ENCODE assay signal across 13 cellular contexts in the genomic region with DNA sequence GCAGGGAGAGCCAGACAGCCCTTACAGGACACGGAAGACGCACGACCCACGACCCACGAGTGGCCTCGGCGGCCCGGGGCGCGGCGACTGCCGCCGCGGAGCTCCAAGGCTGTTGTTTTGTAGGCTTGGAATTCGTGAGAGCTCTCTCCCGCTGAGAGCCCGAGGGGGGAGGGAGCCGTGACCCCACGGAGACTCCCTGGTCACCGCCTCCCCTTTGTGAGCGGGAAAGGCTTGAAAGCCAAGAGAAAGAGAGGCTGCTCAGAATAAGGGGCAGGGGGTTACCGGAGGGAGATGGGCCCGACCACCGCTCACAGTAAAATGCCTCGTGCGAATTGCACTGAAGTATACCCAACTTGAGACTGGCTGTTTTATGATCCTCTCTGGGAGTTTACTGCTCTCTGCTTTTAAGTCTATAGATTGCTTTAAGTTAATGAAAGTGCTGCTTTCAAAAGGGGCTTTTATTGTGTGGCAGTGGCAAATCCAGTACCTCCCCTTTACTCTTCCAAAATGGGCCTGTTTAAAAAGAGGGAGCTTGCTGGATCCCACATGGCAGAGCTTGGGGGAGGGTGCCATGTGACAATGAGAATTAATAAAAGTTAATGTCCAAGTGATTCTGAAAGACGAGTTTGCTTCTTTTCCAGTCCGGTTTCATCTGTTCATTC. TPM values are rescaled to one million over a fixed set of nuclear protein-coding genes. Genes with fewer than 3 reads are reported as not detected.
DNase-seq lines count a peak whose midpoint lies in the region; ATAC-seq, FAIRE-seq and TF ChIP-seq lines count a peak whose summit lies in the region.
"Had no signal": no experiment of that assay in that cellular context is flagged by ENCODE, and none has a peak within 500 bp of the region (broad histone marks: within the 10 kb centered on the region; RNA-seq: fewer than 3 reads in every experiment).

No MANE protein-coding gene starts in this region.

- H3K18ac ChIP-seq in IMR-90 (ENCODE audit: low read depth, low read length), result no peak overlapping the region; the same call in 1 of the 2 replicates

- TF ChIP-seq CTCF in IMR-90 (conservative IDR thresholded peaks at IDR 0.05; ENCODE audit: low read depth, low read length) (no peak), kidney (IDR thresholded peaks at IDR 0.05; ENCODE audit: borderline replicate concordance, extremely low read depth, insufficient read depth) (no peak)

- DNase-seq in IMR-90 (peak; percentile 25), ecto neural progenitor cell (ENCODE audit: low spot score) (peak; percentile 88), kidney (peak; percentile 87), DMS53 treated with DMSO at 0.1 percent for 48 hours (lab: John Stamatoyannopoulos, UW; ENCODE audit: unreplicated experiment) (no peak), occipital lobe (lab: John Stamatoyannopoulos, UW) (no peak), NCI-H2107 treated with DMSO at 0.1 percent for 48 hours (lab: John Stamatoyannopoulos, UW; ENCODE audit: unreplicated experiment) (no peak), COR-L47 (lab: John Stamatoyannopoulos, UW) (no peak)
- DNase-seq: CD4-positive, alpha-beta T cell; NCI-H187 treated with DMSO at 0.1 percent for 48 hours; T-helper 1 cell had no signal

- H2BK5ac ChIP-seq in IMR-90 (ENCODE audit: low read depth, low read length, poor library complexity, severe bottlenecking), result no peak overlapping the region

- H2BK20ac ChIP-seq in IMR-90 (ENCODE audit: low read depth, low read length), result 0 out of 2 replicates have a peak overlapping the region, but pooled peaks have one; percentile 5

- BruUV-seq in IMR-90 (replicated peaks; lab: Mats Ljungman, UMichigan), result no TSS peak

- H3K9me3 ChIP-seq in IMR-90 (ENCODE audit: control insufficient read depth, insufficient read depth, low read length) (no peaks in the 10 kb centered on the region), kidney (ENCODE audit: control insufficient read depth in 1 of 2, low read length in 2 of 2) (no peaks in the 10 kb centered on the region), skeletal muscle satellite cell (replicated peaks; ENCODE audit: low read length) (no peaks in the 10 kb centered on the region)

- H3K23ac ChIP-seq in IMR-90 (ENCODE audit: low read depth, low read length), result peak overlapping the region; percentile 15; the same call in 1 of the 2 replicates

- H3K14ac ChIP-seq in IMR-90 (replicated peaks; ENCODE audit: low read depth, low read length), result peak overlapping the region; percentile 28

- CTCF ChIA-PET in IMR-90 (lab: Yijun Ruan, JAX), result interaction anchor here (1.2 to 2.1 kb wide), 3 partner anchors 76 to 197 kb away, joined by 3 to 6 read pairs (median 4); no protein-coding TSS in a partner anchor

- no peaks in the 10 kb centered on the region for H4K20me1 ChIP-seq in IMR-90 (ENCODE audit: insufficient read depth, low read length)

- in situ Hi-C loops in IMR-90 (cut with MboI; ENCODE audit: low sequenced_read_pairs), result loop anchor here (10.0 kb wide), 1 partner anchor 237 kb away; no protein-coding TSS in a partner anchor

- H4K8ac ChIP-seq in IMR-90 (ENCODE audit: low read depth in 2 of 2, low read length in 2 of 2), result peak overlapping the region; percentile 22 to 71; a peak in 2 of 4 replicates

- ATAC-seq in IMR-90 (ENCODE audit: low read depth), result no peak

- H3K4me3 ChIP-seq in IMR-90 (ENCODE audit: insufficient read depth, low read depth, low read length), result no peak overlapping the region
- no peak overlapping the region for H3K4me3 ChIP-seq in kidney (ENCODE audit: low read length in 2 of 2)
- H3K4me3 ChIP-seq in skeletal muscle satellite cell (ENCODE audit: low read length), result peak overlapping the region; percentile 82

- no peaks in the 10 kb centered on the region for H3K36me3 ChIP-seq in IMR-90 (ENCODE audit: control insufficient read depth, insufficient read depth, low read length)
- no peaks in the 10 kb centered on the region for H3K36me3 ChIP-seq in kidney (ENCODE audit: control insufficient read depth in 1 of 2, insufficient read depth in 2 of 2, low read length in 2 of 2)
- no peaks in the 10 kb centered on the region for H3K36me3 ChIP-seq in skeletal muscle satellite cell (ENCODE audit: insufficient read depth, low read length)

- intact Hi-C loops in IMR-90 (cut with micrococcal nuclease) (no loop called here), kidney (cut with DNase I) (loop anchor here (10.0 kb wide), 1 partner anchor 47 kb away; no protein-coding TSS in a partner anchor)

- H3K4ac ChIP-seq in IMR-90 (ENCODE audit: low read depth, low read length), result 0 out of 2 replicates have a peak overlapping the region, but pooled peaks have one; percentile 25

- POLR2A ChIA-PET in IMR-90 (lab: Charles Lee; ENCODE audit: unreplicated experiment), result interaction anchor here (1.5 kb wide), 1 partner anchor 178 kb away, joined by 4 read pairs; no protein-coding TSS in a partner anchor

- H4K5ac ChIP-seq in IMR-90 (ENCODE audit: low read depth, low read length), result no peak overlapping the region; the same call in 1 of the 2 replicates

- H2AK9ac ChIP-seq in IMR-90 (replicated peaks; ENCODE audit: low read depth, low read length, poor library complexity), result no peak overlapping the region

- dilution Hi-C loops in IMR-90 (cut with HindIII; ENCODE audit: low sequenced_read_pairs, unreplicated experiment), result no loop called here

- H3K27ac ChIP-seq in IMR-90 (ENCODE audit: insufficient read depth, low read length) (peak overlapping the region; percentile 55; the same call in 1 of the 2 replicates), kidney (ENCODE audit: low read depth in 2 of 2, low read length in 2 of 2) (peak overlapping the region; percentile 64 to 77)
- H3K27ac ChIP-seq: HL-60 had no signal

- H2AFZ ChIP-seq in IMR-90 (replicated peaks; ENCODE audit: low read length, poor library complexity), result peak overlapping the region; percentile 48

- TF ChIP-seq RAD21 in IMR-90 (IDR thresholded peaks at IDR 0.05; ENCODE audit: low read length), result no peak

- peaks cover 0 to 16% of the 10 kb centered on the region in 2 experiments; a peak in 1 of 4 replicates for H3K79me1 ChIP-seq in IMR-90 (ENCODE audit: low read depth in 1 of 2, low read length in 2 of 2)

- no peak for FAIRE-seq in kidney (lab: Jason Lieb, UNC)
- FAIRE-seq: H54 had no signal

- H3K4me1 ChIP-seq in IMR-90 (ENCODE audit: control insufficient read depth, insufficient read depth, low read length) (peaks cover 19% of the 10 kb centered on the region), kidney (ENCODE audit: control insufficient read depth in 1 of 2, insufficient read depth in 1 of 2, low read depth in 1 of 2, low read length in 2 of 2) (peaks cover 0 to 24% of the 10 kb centered on the region in 2 donors), skeletal muscle satellite cell (ENCODE audit: control insufficient read depth, insufficient read depth, low read length) (peaks cover 50% of the 10 kb centered on the region)

- no peak overlapping the region for H3K56ac ChIP-seq in IMR-90 (ENCODE audit: extremely low read depth, insufficient read depth, low read length)

- H3K9me1 ChIP-seq in IMR-90 (ENCODE audit: insufficient read depth, low read length), result peaks cover 8% of the 10 kb centered on the region

- 0 out of 2 replicates have a peak, but pooled peaks have one; percentile 29 for TF ChIP-seq POLR2A in IMR-90 (IDR thresholded peaks at IDR 0.05; ENCODE audit: low read depth, low read length)

- peak overlapping the region; percentile 28; the same call in 1 of the 2 replicates for H3K9ac ChIP-seq in IMR-90 (ENCODE audit: low read depth, low read length)
- no peak overlapping the region for H3K9ac ChIP-seq in kidney (ENCODE audit: low read length in 2 of 2)
- peak overlapping the region; percentile 89 for H3K9ac ChIP-seq in skeletal muscle satellite cell (ENCODE audit: low read depth, low read length)

- H4K91ac ChIP-seq in IMR-90 (ENCODE audit: insufficient read depth, low read depth, low read length), result 0 out of 2 replicates have a peak overlapping the region, but pooled peaks have one; percentile 13

- no peak overlapping the region for H2BK15ac ChIP-seq in IMR-90 (ENCODE audit: low read depth, low read length)

- H2BK120ac ChIP-seq in IMR-90 (ENCODE audit: low read depth, low read length), result peak overlapping the region; percentile 33; the same call in 1 of the 2 replicates

- no peaks in the 10 kb centered on the region; the same call in 1 of the 2 replicates for H3K27me3 ChIP-seq in IMR-90 (ENCODE audit: control insufficient read depth, insufficient read depth, low read length)
- no peaks in the 10 kb centered on the region for H3K27me3 ChIP-seq in skeletal muscle satellite cell (ENCODE audit: control insufficient read depth, insufficient read depth, low read length)

- 15% methylated on average over 19 of the region's 28 CpGs; no CpG with 5 or more reads in 1 of the 2 experiments for WGBS in IMR-90 (ENCODE audit: extremely low coverage in 2 of 2, insufficient read length in 1 of 2), 2 experiments

- peak overlapping the region; percentile 77; the same call in 1 of the 2 replicates for H2AK5ac ChIP-seq in IMR-90 (ENCODE audit: low read depth, low read length)

- H3K4me2 ChIP-seq in IMR-90 (ENCODE audit: low read depth, low read length), result peak overlapping the region; percentile 61; the same call in 1 of the 2 replicates
- H3K4me2 ChIP-seq in skeletal muscle satellite cell (ENCODE audit: low read length), result peak overlapping the region; percentile 96

TF ChIP-seq in IMR-90, 13 proteins besides CTCF, POLR2A, EP300 and RAD21 (continues in another document):
- no peak for TF ChIP-seq CHD1 (IDR thresholded peaks at IDR 0.05; ENCODE audit: low read depth, low read length)
- no peak for TF ChIP-seq FOS (IDR thresholded peaks at IDR 0.05; ENCODE audit: low read depth, low read length)
- TF ChIP-seq SMC3 (IDR thresholded peaks at IDR 0.05; ENCODE audit: low read depth, low read length), result no peak
- no peak for TF ChIP-seq RCOR1 (IDR thresholded peaks at IDR 0.05; ENCODE audit: insufficient replicate concordance, low read length)

RNA-seq across cellular contexts. Expression of a gene that starts 2.9 kb away (rescaled TPM):
- 0.72 and 1.1 TPM in 2 replicates for total RNA-seq in IMR-90 (2012; rRNA removed)
- polyA plus RNA-seq in IMR-90 (2012; rRNA removed), result 1.7 and 2.3 TPM in 2 replicates
- 1.4 and 1.6 TPM in 2 replicates for polyA plus RNA-seq in IMR-90 (2012; cell fraction: cytosol; rRNA removed)
- 1.7 and 2.4 TPM in 2 replicates for polyA plus RNA-seq in IMR-90 (2012; cell fraction: nucleus; rRNA removed; ENCODE audit: low replicate concordance)
- total RNA-seq in kidney, result 6.0 TPM
- 1.5 TPM for polyA plus RNA-seq in kidney (ENCODE audit: insufficient read depth, low read depth, low replicate concordance)
- 0.25 and 1.3 TPM in 2 replicates for total RNA-seq in skeletal muscle satellite cell (2012; rRNA removed)
- 5.3 TPM for total RNA-seq in occipital lobe
- total RNA-seq: CD4-positive, alpha-beta T cell had no signal

RNA-seq across cellular contexts. Expression of a gene that starts 56.0 kb away (rescaled TPM):
- total RNA-seq in IMR-90 (2012; rRNA removed), result 19.4 and 24.4 TPM in 2 replicates
- 17.7 and 23.0 TPM in 2 replicates for polyA plus RNA-seq in IMR-90 (2012; rRNA removed)
- polyA plus RNA-seq in IMR-90 (2012; cell fraction: cytosol; rRNA removed), result 22.3 and 22.4 TPM in 2 replicates
- 16.7 and 47.5 TPM in 2 replicates for polyA plus RNA-seq in IMR-90 (2012; cell fraction: nucleus; rRNA removed; ENCODE audit: low replicate concordance)
- 22.9 TPM for total RNA-seq in kidney
- 33.4 TPM for polyA plus RNA-seq in kidney (ENCODE audit: insufficient read depth, low read depth, low replicate concordance)
- total RNA-seq in skeletal muscle satellite cell (2012; rRNA removed), result 23.8 and 24.8 TPM in 2 replicates
- total RNA-seq in occipital lobe, result 23.9 TPM

Comparison
In these comparisons a context has a peak if more than half of its experiments do, and no peak if none do; other contexts are left out.
1. DNase-seq: peak in IMR-90 (single experiment), ecto neural progenitor cell (single experiment) and kidney (single experiment); none in DMS53 treated with DMSO at 0.1 percent for 48 hours (single experiment), occipital lobe (single experiment), NCI-H2107 treated with DMSO at 0.1 percent for 48 hours (single experiment) and COR-L47 (single experiment).
2. H3K9ac ChIP-seq: peak in IMR-90 (single experiment) and skeletal muscle satellite cell (single experiment); none in kidney (0 of 2).